Comparison of ENCODE assay signal across 15 cellular contexts in genomic region chr5:96627792-96628191, GRCh38. TPM values are rescaled to one million over a fixed set of nuclear protein-coding genes. Genes with fewer than 3 reads are reported as not detected.
A peak's percentile ranks its signal among the peaks of the same experiment; 100 is the strongest.
DNase-seq lines count a peak whose midpoint lies in the region; TF ChIP-seq lines count a peak whose summit lies in the region.
"Had no signal": no experiment of that assay in that cellular context is flagged by ENCODE, and none has a peak within 500 bp of the region (broad histone marks: within the 10 kb centered on the region; RNA-seq: fewer than 3 reads in every experiment).

No MANE protein-coding gene starts in this region.

- H3K27ac ChIP-seq in osteoblast (ENCODE audit: low read depth, low read length), result peak overlapping the region; percentile 86

- H4K20me1 ChIP-seq in osteoblast (ENCODE audit: insufficient read depth, low read length), result no peaks in the 10 kb centered on the region

- no peak overlapping the region for H3K4me2 ChIP-seq in osteoblast (ENCODE audit: insufficient read depth, low read length)

- H3K4me3 ChIP-seq in LNCaP clone FGC (ENCODE audit: low read depth, low read length) (peak overlapping the region; percentile 20; the same call in 1 of the 2 replicates), osteoblast (ENCODE audit: insufficient read depth, low read length) (no peak overlapping the region)

- H3K79me2 ChIP-seq in osteoblast (ENCODE audit: insufficient read depth, low read length), result no peaks in the 10 kb centered on the region

- peak; percentile 16 for DNase-seq in SIG-M5 treated with dmso at 0.1 percent for 504 hours (lab: John Stamatoyannopoulos, UW; ENCODE audit: unreplicated experiment)
- DNase-seq in SIG-M5 (lab: John Stamatoyannopoulos, UW), result no peak
- peak; percentile 50 for DNase-seq in LNCaP clone FGC (ENCODE audit: low read depth)
- DNase-seq in central memory CD4-positive, alpha-beta T cell, result peak; percentile 9
- no peak for DNase-seq in osteoblast (ENCODE audit: insufficient read length, low spot score, missing footprints)
- DNase-seq in NCI-H1694 treated with DMSO at 0.1 percent for 48 hours (lab: John Stamatoyannopoulos, UW), result no peak
- no peak for DNase-seq in EL
- no peak for DNase-seq in amniotic stem cell (lab: John Stamatoyannopoulos, UW)
- DNase-seq: 8988T, hippocampal formation, midbrain, NCI-H2029 treated with DMSO at 0.1 percent for 48 hours, right cardiac atrium, substantia nigra, T-helper 9 cell had no signal

- no peaks in the 10 kb centered on the region for H3K27me3 ChIP-seq in osteoblast (ENCODE audit: insufficient read depth, low read length)

- H3K4me1 ChIP-seq in osteoblast (ENCODE audit: insufficient read depth, low read length), result peaks cover 44% of the 10 kb centered on the region

- H3K36me3 ChIP-seq in osteoblast (ENCODE audit: insufficient read depth, low read length), result no peaks in the 10 kb centered on the region

- no peak for TF ChIP-seq CTCF in LNCaP clone FGC (IDR thresholded peaks at IDR 0.05; ENCODE audit: control insufficient read depth, extremely low read depth, insufficient read depth)
- no peak for TF ChIP-seq CTCF in osteoblast (IDR thresholded peaks at IDR 0.05; ENCODE audit: extremely low read depth, low read depth, low read length)

- no peaks in the 10 kb centered on the region for H3K9me3 ChIP-seq in osteoblast (ENCODE audit: low read depth, low read length)

- H2AFZ ChIP-seq in osteoblast (ENCODE audit: low read length), result no peak overlapping the region

RNA-seq across cellular contexts. Expression of gene CAST, which starts 34.4 kb away (rescaled TPM):
- total RNA-seq in osteoblast, result 278 and 281 TPM in 2 replicates

Comparison
In these comparisons a context has a peak if more than half of its experiments do, and no peak if none do; other contexts are left out.
1. DNase-seq: peak in SIG-M5 treated with dmso at 0.1 percent for 504 hours (single experiment), LNCaP clone FGC (single experiment) and central memory CD4-positive, alpha-beta T cell (single experiment); none in SIG-M5 (single experiment), osteoblast (single experiment), NCI-H1694 treated with DMSO at 0.1 percent for 48 hours (single experiment), EL (single experiment) and amniotic stem cell (single experiment).